In genomic region chr7:128932862-128933821, GRCh38 we compare ENCODE assay signal across 9 cellular contexts. TPM values are rescaled to one million over a fixed set of nuclear protein-coding genes. Genes with fewer than 3 reads are reported as not detected.
DNase-seq lines count a peak whose midpoint lies in the region; ATAC-seq and TF ChIP-seq lines count a peak whose summit lies in the region.
"Had no signal": no experiment of that assay in that cellular context is flagged by ENCODE, and none has a peak within 500 bp of the region (broad histone marks: within the 10 kb centered on the region; RNA-seq: fewer than 3 reads in every experiment).

No MANE protein-coding gene starts in this region.

- peak overlapping the region; percentile 31 for H3K27ac ChIP-seq in upper lobe of right lung
- H3K27ac ChIP-seq: psoas muscle had no signal

- peak overlapping the region; percentile 37 for H3K27ac Mint-ChIP-seq in T-helper 17 cell
- no peak overlapping the region for H3K27ac Mint-ChIP-seq in HFFc6

- peak overlapping the region; percentile 88 for H3K4me3 Mint-ChIP-seq in T-helper 17 cell
- no peak overlapping the region for H3K4me3 Mint-ChIP-seq in HFFc6

- no peaks in the 10 kb centered on the region for H3K27me3 Mint-ChIP-seq in T-helper 17 cell
- peaks cover 56% of the 10 kb centered on the region for H3K27me3 Mint-ChIP-seq in HFFc6 (ENCODE audit: insufficient read depth)

- H3K27me3 ChIP-seq in upper lobe of right lung (peaks cover 4% of the 10 kb centered on the region), HAP-1 (ENCODE audit: low read depth) (no peaks in the 10 kb centered on the region)

- peaks cover 3% of the 10 kb centered on the region for H3K4me1 ChIP-seq in upper lobe of right lung
- H3K4me1 ChIP-seq in HAP-1 = no peaks in the 10 kb centered on the region
- H3K4me1 ChIP-seq: psoas muscle had no signal

- H3K9me3 ChIP-seq in T-helper 17 cell (ENCODE audit: control insufficient read depth, low read length, poor library complexity, severe bottlenecking) (no peaks in the 10 kb centered on the region), upper lobe of right lung (no peaks in the 10 kb centered on the region), HAP-1 (no peaks in the 10 kb centered on the region)
- H3K9me3 ChIP-seq: psoas muscle had no signal

- H3K9me3 Mint-ChIP-seq in HFFc6 = no peaks in the 10 kb centered on the region

- in situ Hi-C loops in HAP-1 (cut with MboI; ENCODE audit: low sequenced_read_pairs) = no loop called here

- H3K4me1 Mint-ChIP-seq in T-helper 17 cell (peaks cover 18% of the 10 kb centered on the region), HFFc6 (ENCODE audit: low read depth) (no peaks in the 10 kb centered on the region)

- TF ChIP-seq CTCF in upper lobe of right lung (IDR thresholded peaks at IDR 0.05) = no peak
- TF ChIP-seq CTCF in HFFc6 (IDR thresholded peaks at IDR 0.05) = no peak

- peak; percentile 28 for ATAC-seq in GM21576 (IDR thresholded peaks at IDR 0.05; ENCODE audit: unreplicated experiment)
- ATAC-seq in T-helper 17 cell = peak; percentile 90
- peak; percentile 69 for ATAC-seq in upper lobe of right lung

- H3K36me3 Mint-ChIP-seq in T-helper 17 cell (ENCODE audit: low read depth) (peaks cover 6% of the 10 kb centered on the region), HFFc6 (ENCODE audit: low read depth) (no peaks in the 10 kb centered on the region)

- intact Hi-C loops in upper lobe of right lung (cut with DNase I) = no loop called here

- peak; percentile 37 for DNase-seq in CMK (ENCODE audit: low read depth)
- no peak for DNase-seq in T-helper 17 cell
- DNase-seq in hippocampal formation (lab: John Stamatoyannopoulos, UW) = peak; percentile 15 to 31
- peak; percentile 66 for DNase-seq in upper lobe of right lung
- no peak for DNase-seq in T-helper 9 cell
- no peak for DNase-seq in HAP-1 (ENCODE audit: low spot score in 2 of 2)
- DNase-seq in HFFc6 = no peak

- H3K36me3 ChIP-seq in upper lobe of right lung (no peaks in the 10 kb centered on the region), HAP-1 (replicated peaks) (no peaks in the 10 kb centered on the region)

- H3K4me3 ChIP-seq in upper lobe of right lung (no peak overlapping the region), HAP-1 (no peak overlapping the region)
- H3K4me3 ChIP-seq: psoas muscle had no signal

RNA-seq across cellular contexts. Expression of gene IRF5, which starts 4.6 kb away (rescaled TPM):
- total RNA-seq in T-helper 17 cell = 10 to 100 TPM; 12.5 to 13.6 TPM
- 29.4 TPM for total RNA-seq in upper lobe of right lung
- total RNA-seq in HFFc6 (2021; fragmentation: NEBNext Ultra II Directional; extraction: Animal tissue kit (Norgen Biotek cat#: 25700)) = under 1 TPM in 1 of 6 experiments, not detected in 5; 0.09 TPM

RNA-seq across cellular contexts. Expression of gene KCP, which starts 22.6 kb away (rescaled TPM):
- total RNA-seq in T-helper 17 cell (1 to 10 TPM in 1 of 2 donors, under 1 TPM in 1; 0.23 to 1.2 TPM), upper lobe of right lung (1.3 TPM)
- under 1 TPM in 2 of 6 experiments, not detected in 4; 0.05 to 0.07 TPM for total RNA-seq in HFFc6 (2021; fragmentation: NEBNext Ultra II Directional; extraction: Animal tissue kit (Norgen Biotek cat#: 25700))

Comparison
In these comparisons a context has a peak if more than half of its experiments do, and no peak if none do; other contexts are left out.
1. DNase-seq: peak in CMK (single experiment), hippocampal formation (2 of 2) and upper lobe of right lung (single experiment); none in T-helper 17 cell (0 of 3), T-helper 9 cell (single experiment), HAP-1 (0 of 2) and HFFc6 (single experiment).
2. ATAC-seq: peak in every context shown above with its lines; median percentile 90 in T-helper 17 cell; 69 in upper lobe of right lung; 28 in GM21576.
3. RNA of gene IRF5, which starts 4.6 kb away (total RNA-seq): 29.4 TPM in upper lobe of right lung (single experiment) and 12.5 to 13.6 TPM in T-helper 17 cell; 0.09 TPM in HFFc6; every median in the first group is over 10 times any median in the second.